In genomic region chr4:100462206-100462605, GRCh38 we compare ENCODE assay signal across 27 cellular contexts. TPM values are rescaled to one million over a fixed set of nuclear protein-coding genes. Genes with fewer than 3 reads are reported as not detected.
DNase-seq lines count a peak whose midpoint lies in the region; ATAC-seq and TF ChIP-seq lines count a peak whose summit lies in the region.
"Had no signal": no experiment of that assay in that cellular context is flagged by ENCODE, and none has a peak within 500 bp of the region (broad histone marks: within the 10 kb centered on the region; RNA-seq: fewer than 3 reads in every experiment).

No MANE protein-coding gene starts in this region.

- ATAC-seq in HG03457 (IDR thresholded peaks at IDR 0.05; ENCODE audit: unreplicated experiment) = no peak
- ATAC-seq in HG03196 (IDR thresholded peaks at IDR 0.05; ENCODE audit: unreplicated experiment) = no peak
- ATAC-seq: activated naive CD8-positive, alpha-beta T cell treated with anti-CD3 and anti-CD28 coated beads, Interleukin-2, amount 50 U/mL, for 24 hours; CD8-positive, alpha-beta T cell; gastroesophageal sphincter; left lobe of liver; mucosa of descending colon; stimulated activated memory B cell treated with anti-CD40 and anti-IgM and Interleukin-4, amounts not matched to agents 10 μg/mL and 1 μg/mL and 100 μg/mL, for 72 hours had no signal

- no peak for TF ChIP-seq CTCF in AG04449 (IDR thresholded peaks at IDR 0.05; ENCODE audit: insufficient read depth, low read length, missing control alignments)
- TF ChIP-seq CTCF in astrocyte of the spinal cord (IDR thresholded peaks at IDR 0.05; ENCODE audit: low read depth, low read length) = no peak

- H3K9me3 ChIP-seq in MG63 = no peaks in the 10 kb centered on the region
- H3K9me3 ChIP-seq: gastroesophageal sphincter, mucosa of descending colon, neutrophil, transverse colon had no signal

- in situ Hi-C loops in astrocyte of the spinal cord (cut with HindIII; ENCODE audit: low sequenced_read_pairs) = no loop called here

- no peaks in the 10 kb centered on the region for H3K36me3 ChIP-seq in MG63
- H3K36me3 ChIP-seq: gastroesophageal sphincter, neutrophil, transverse colon had no signal

- H3K4me3 ChIP-seq in AG04449 (ENCODE audit: low read depth, low read length) (no peak overlapping the region), astrocyte of the spinal cord (ENCODE audit: low read depth, low read length) (no peak overlapping the region), MG63 (no peak overlapping the region)
- H3K4me3 ChIP-seq: gastroesophageal sphincter, mucosa of descending colon, PC-9, SK-N-MC, transverse colon had no signal

- CTCF ChIA-PET in AG04449 (lab: Yijun Ruan, JAX) = no interaction called here

- POLR2A ChIA-PET in AG04449 (lab: Yijun Ruan, JAX) = no interaction called here

- DNase-seq in AG04449 (ENCODE audit: low read depth, low spot score) (peak; percentile 2), NCI-H226 (peak; percentile 66), astrocyte of the spinal cord (ENCODE audit: low read depth, low spot score) (peak; percentile 63), glomerular visceral epithelial cell (ENCODE audit: extremely low spot score) (peak; percentile 73), NCI-H187 (lab: John Stamatoyannopoulos, UW) (no peak), MG63 (no peak)
- DNase-seq: activated CD4-positive, CD25-positive, alpha-beta regulatory T cell treated with anti-CD3 and anti-CD28 coated beads, Interleukin-2, amount 50 U/mL, for 72 hours; activated naive CD8-positive, alpha-beta T cell treated with anti-CD3 and anti-CD28 coated beads, Interleukin-2, amount 50 U/mL, for 24 hours; CD8-positive, alpha-beta T cell; DMS79 treated with DMSO at 0.1 percent for 48 hours; effector CD8-positive, alpha-beta T cell; H9; Karpas-422; mucosa of descending colon; NCI-H1417 treated with DMSO at 0.1 percent for 48 hours; PC-9; stimulated activated CD4-positive, alpha-beta T cell treated with anti-CD3 and anti-CD28 coated beads, Interleukin-15, amount 100 ng/mL, for 24 hours; T1000; transverse colon had no signal

- H3K27me3 ChIP-seq in MG63 = no peaks in the 10 kb centered on the region
- H3K27me3 ChIP-seq: gastroesophageal sphincter, neutrophil, transverse colon had no signal

RNA-seq across cellular contexts. Expression of gene EMCN, which starts 55.6 kb away (rescaled TPM):
- total RNA-seq in MG63 (2014; rRNA removed; shearing (Covaris generic); ENCODE audit: low replicate concordance) = not detected in 2 replicates
- total RNA-seq: activated T-helper 2 cell treated with anti-CD3 and anti-CD28 coated beads, Interferon-gamma antibody, Interleukin-2, Interleukin-4, amounts not matched to agents 10 μg/mL and 5 μg/mL and 100 μg/mL, durations not matched to agents 14 hours and 24 hours and 36 hours; CD8-positive, alpha-beta T cell; H9; PC-9 had no signal

Comparison
In these comparisons a context has a peak if more than half of its experiments do, and no peak if none do; other contexts are left out.
1. DNase-seq: peak in AG04449 (single experiment), NCI-H226 (single experiment), astrocyte of the spinal cord (single experiment) and glomerular visceral epithelial cell (single experiment); none in NCI-H187 (0 of 2) and MG63 (single experiment).